Comparison of ENCODE assay signal across 1 cellular context in genomic region chr7:108323305-108323832, GRCh38.
TF ChIP-seq lines count a peak whose summit lies in the region.

No MANE protein-coding gene starts in this region.

TF ChIP-seq in SK-N-SH treated with all-trans-retinoic acid at 6 μM for 48 hours, 23 proteins besides CTCF, POLR2A, EP300 and RAD21 (continued from another document):
- TF ChIP-seq ZNF70 (CRISPR knock-in tag; IDR thresholded peaks at IDR 0.05), result no peak
- no peak for TF ChIP-seq CSDC2 (CRISPR knock-in tag; IDR thresholded peaks at IDR 0.05)
- no peak for TF ChIP-seq ZFP3 (CRISPR knock-in tag; IDR thresholded peaks at IDR 0.05)
- TF ChIP-seq ZNF565 (CRISPR knock-in tag; conservative IDR thresholded peaks at IDR 0.05; ENCODE audit: low read depth), result no peak
- no peak for TF ChIP-seq TCF4 (CRISPR knock-in tag; IDR thresholded peaks at IDR 0.05; ENCODE audit: borderline replicate concordance)
TF ChIP-seq in SK-N-SH treated with all-trans-retinoic acid at 6 μM for 48 hours: peak in this region for 0.
